Comparison of ENCODE assay signal across 10 cellular contexts in the genomic region with DNA sequence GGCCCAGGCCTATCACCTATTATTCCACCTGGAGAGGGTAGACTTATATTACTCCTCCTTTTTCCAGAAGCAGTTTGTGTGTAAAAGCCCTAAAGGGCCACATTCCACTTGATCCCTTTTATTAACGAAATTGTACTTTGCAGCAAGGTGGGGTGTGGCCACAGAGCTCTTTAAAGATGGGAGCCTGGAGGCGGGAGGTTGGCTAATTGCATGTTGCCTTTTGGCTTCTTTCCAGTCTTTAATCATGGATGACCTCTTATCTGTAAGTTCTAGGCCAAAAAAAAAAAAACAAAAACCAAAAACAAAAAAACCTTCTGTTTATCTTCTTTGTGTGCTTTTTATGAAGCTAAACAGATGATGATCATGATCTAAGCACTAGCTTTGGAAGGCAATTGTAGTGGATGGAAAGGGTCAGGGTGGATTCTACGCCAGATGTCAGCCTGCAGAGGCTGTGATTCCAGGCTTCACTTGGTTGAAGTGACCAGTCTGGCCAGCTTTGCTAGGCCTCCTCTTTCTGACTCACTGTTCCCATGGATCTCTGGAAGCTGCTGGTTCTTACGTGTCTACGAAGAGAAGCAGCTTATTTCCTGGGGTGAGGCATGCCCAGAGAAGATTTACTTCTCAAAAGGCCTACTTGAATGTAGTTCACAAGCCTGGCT.
DNase-seq lines count a peak whose midpoint lies in the region; ATAC-seq, FAIRE-seq and TF ChIP-seq lines count a peak whose summit lies in the region.
"Had no signal": no experiment of that assay in that cellular context is flagged by ENCODE, and none has a peak within 500 bp of the region (broad histone marks: within the 10 kb centered on the region; RNA-seq: fewer than 3 reads in every experiment).

No MANE protein-coding gene starts in this region.

- H2BK5ac ChIP-seq in IMR-90 (ENCODE audit: low read depth, low read length, poor library complexity, severe bottlenecking): peak overlapping the region; percentile 88

- POLR2A ChIA-PET in IMR-90 (lab: Charles Lee; ENCODE audit: unreplicated experiment) (no interaction called here), HepG2 (lab: Yijun Ruan, JAX) (no interaction called here)

- H2BK15ac ChIP-seq in IMR-90 (ENCODE audit: low read depth, low read length): peak overlapping the region; percentile 51; the same call in 2 of the 3 replicates

- peak overlapping the region; percentile 44; the same call in 1 of the 2 replicates for H3K18ac ChIP-seq in IMR-90 (ENCODE audit: low read depth, low read length)

- no peak overlapping the region for H2AK9ac ChIP-seq in IMR-90 (replicated peaks; ENCODE audit: low read depth, low read length, poor library complexity)

- no peak for TF ChIP-seq RAD21 in IMR-90 (IDR thresholded peaks at IDR 0.05; ENCODE audit: low read length)
- no peak for TF ChIP-seq RAD21 in HepG2 (CRISPR knock-in tag; IDR thresholded peaks at IDR 0.05)

- H3K9me1 ChIP-seq in IMR-90 (ENCODE audit: insufficient read depth, low read length): peaks cover 6% of the 10 kb centered on the region; the same call in 1 of the 2 replicates

- TF ChIP-seq CTCF in IMR-90 (conservative IDR thresholded peaks at IDR 0.05; ENCODE audit: low read depth, low read length) (no peak), bronchial epithelial cell (IDR thresholded peaks at IDR 0.05; ENCODE audit: insufficient read depth, low read length, severe bottlenecking) (no peak), HepG2 (CRISPR knock-in tag; IDR thresholded peaks at IDR 0.05) (no peak), thoracic aorta (IDR thresholded peaks at IDR 0.05) (no peak)

- peak overlapping the region; percentile 73 for H2BK20ac ChIP-seq in IMR-90 (ENCODE audit: low read depth, low read length)

- H3K4me2 ChIP-seq in IMR-90 (ENCODE audit: low read depth, low read length) (no peak overlapping the region), HepG2 (ENCODE audit: low read depth, low read length) (no peak overlapping the region)

- DNase-seq in IMR-90: peak; percentile 94
- peak; percentile 68 for DNase-seq in bronchial epithelial cell (ENCODE audit: low read depth)
- DNase-seq in HepG2 (ENCODE audit: low spot score): no peak
- peak; percentile 28 for DNase-seq in thoracic aorta (ENCODE audit: low spot score)
- DNase-seq in stimulated activated CD4-positive, alpha-beta T cell treated with anti-CD3 and anti-CD28 coated beads, Interleukin-12 subunit alpha, Interleukin-12 subunit beta, amount 100 ng/mL, for 4 hours: no peak
- no peak for DNase-seq in NCI-H2029 (lab: John Stamatoyannopoulos, UW)
- DNase-seq in cerebellar cortex (ENCODE audit: low spot score): no peak
- DNase-seq: activated CD8-positive, alpha-beta memory T cell treated with anti-CD3 and anti-CD28 coated beads, Interleukin-2, amount 50 U/mL, for 4 hours; Karpas-422 had no signal

- peak; percentile 32 for FAIRE-seq in bronchial epithelial cell (lab: Jason Lieb, UNC)
- no peak for FAIRE-seq in HepG2 (lab: Jason Lieb, UNC)

- intact Hi-C loops in IMR-90 (cut with micrococcal nuclease): loop anchor here (5.0 kb wide), 2 partner anchors 103 to 117 kb away; a partner anchor contains a TSS
- intact Hi-C loops in HepG2 (cut with micrococcal nuclease; ENCODE audit: unreplicated experiment): no loop called here

- CTCF ChIA-PET in IMR-90 (lab: Yijun Ruan, JAX) (interaction anchor here (0.7 to 0.8 kb wide), 2 partner anchors 54 to 1024 kb away, joined by 3 to 7 read pairs; no protein-coding TSS in a partner anchor), HepG2 (lab: Yijun Ruan, JAX; ENCODE audit: low intra/inter-chr PET ratio, low total read pairs) (no interaction called here)

- H3K79me1 ChIP-seq in IMR-90 (ENCODE audit: low read depth in 1 of 2, low read length in 2 of 2): peaks cover 16 to 21% of the 10 kb centered on the region in 2 experiments

- no peaks in the 10 kb centered on the region for H3K27me3 ChIP-seq in IMR-90 (ENCODE audit: control insufficient read depth, insufficient read depth, low read length)
- H3K27me3 ChIP-seq in bronchial epithelial cell (ENCODE audit: control insufficient read depth, insufficient read depth, low read length): no peaks in the 10 kb centered on the region
- H3K27me3 ChIP-seq in HepG2 (ENCODE audit: control insufficient read depth in 1 of 2, insufficient read depth in 2 of 2, low read length in 2 of 2): no peaks in the 10 kb centered on the region
- no peaks in the 10 kb centered on the region for H3K27me3 ChIP-seq in thoracic aorta (replicated peaks; ENCODE audit: insufficient read depth)

- BruUV-seq in IMR-90 (replicated peaks; lab: Mats Ljungman, UMichigan): no TSS peak
- BruUV-seq in HepG2 (replicated peaks; lab: Mats Ljungman, UMichigan): no TSS peak

- peak overlapping the region; percentile 21; the same call in 1 of the 2 replicates for H3K23ac ChIP-seq in IMR-90 (ENCODE audit: low read depth, low read length)

- H3K4me3 ChIP-seq in IMR-90 (ENCODE audit: insufficient read depth, low read depth, low read length): no peak overlapping the region
- H3K4me3 ChIP-seq in bronchial epithelial cell (ENCODE audit: low read depth, low read length): no peak overlapping the region
- H3K4me3 ChIP-seq in HepG2 (replicated peaks in 1 of 3; ENCODE audit: insufficient read depth in 1 of 3, low read depth in 2 of 3, low read length in 3 of 3): no peak overlapping the region
- no peak overlapping the region for H3K4me3 ChIP-seq in thoracic aorta

- H2AK5ac ChIP-seq in IMR-90 (ENCODE audit: low read depth, low read length): peak overlapping the region; percentile 68

- ATAC-seq in IMR-90 (ENCODE audit: low read depth): peak; percentile 73
- no peak for ATAC-seq in HepG2
- ATAC-seq in thoracic aorta (ENCODE audit: insufficient number of reproducible peaks, low FRiP score, low read depth): peak; percentile 74
- ATAC-seq in HG03139 (IDR thresholded peaks at IDR 0.05; ENCODE audit: unreplicated experiment): no peak

- 80% methylated on average over 1 of the region's 5 CpGs; no CpG with 5 or more reads in 1 of the 2 experiments for WGBS in IMR-90 (ENCODE audit: extremely low coverage in 2 of 2, insufficient read length in 1 of 2), 2 experiments
- 84% methylated on average over 5 of the region's 5 CpGs for WGBS in HepG2 (ENCODE audit: low lambda C conversion rate)

- H3K4ac ChIP-seq in IMR-90 (ENCODE audit: low read depth, low read length): peak overlapping the region; percentile 64

- H3K4me1 ChIP-seq in IMR-90 (ENCODE audit: control insufficient read depth, insufficient read depth, low read length) (peaks cover 13% of the 10 kb centered on the region), HepG2 (ENCODE audit: insufficient read depth, low read length) (peaks cover 56% of the 10 kb centered on the region), thoracic aorta (ENCODE audit: control insufficient read depth in 1 of 2, low read depth in 2 of 2) (peaks cover 6 to 59% of the 10 kb centered on the region in 2 donors)

- H4K91ac ChIP-seq in IMR-90 (ENCODE audit: insufficient read depth, low read depth, low read length): peak overlapping the region; percentile 50

- H3K9ac ChIP-seq in IMR-90 (ENCODE audit: low read depth, low read length) (peak overlapping the region; percentile 34; the same call in 1 of the 2 replicates), HepG2 (ENCODE audit: insufficient read depth, low read depth, low read length) (no peak overlapping the region)

- H2BK120ac ChIP-seq in IMR-90 (ENCODE audit: low read depth, low read length): peak overlapping the region; percentile 72

- in situ Hi-C loops in IMR-90 (cut with MboI; ENCODE audit: low sequenced_read_pairs) (no loop called here), HepG2 (cut with HindIII; ENCODE audit: extremely low pct_ligation_motif_present, low pct_unique_long_range_greater_than_20kb) (no loop called here)

- no peak for TF ChIP-seq POLR2A in IMR-90 (IDR thresholded peaks at IDR 0.05; ENCODE audit: low read depth, low read length)
- TF ChIP-seq POLR2A in HepG2 (IDR thresholded peaks at IDR 0.05; ENCODE audit: insufficient read depth in 1 of 2, low read depth in 2 of 2, low read length in 2 of 2): no peak

- TF ChIP-seq EP300 in HepG2 (IDR thresholded peaks at IDR 0.05; ENCODE audit: low read depth in 2 of 2, low read length in 2 of 2) (no peak), HepG2 (CRISPR knock-in tag; IDR thresholded peaks at IDR 0.05; ENCODE audit: borderline replicate concordance) (no peak)

- no peaks in the 10 kb centered on the region for H3K79me2 ChIP-seq in HepG2 (ENCODE audit: insufficient read depth, low read length)

- dilution Hi-C loops in IMR-90 (cut with HindIII; ENCODE audit: low sequenced_read_pairs, unreplicated experiment): no loop called here

- no peaks in the 10 kb centered on the region for H4K20me1 ChIP-seq in IMR-90 (ENCODE audit: insufficient read depth, low read length)
- no peaks in the 10 kb centered on the region for H4K20me1 ChIP-seq in HepG2 (ENCODE audit: insufficient read depth, low read length)

- H3K9me3 ChIP-seq in IMR-90 (ENCODE audit: control insufficient read depth, insufficient read depth, low read length) (no peaks in the 10 kb centered on the region), HepG2 (ENCODE audit: low read length) (no peaks in the 10 kb centered on the region), thoracic aorta (no peaks in the 10 kb centered on the region)

- H3K27ac ChIP-seq in IMR-90 (ENCODE audit: insufficient read depth, low read length) (peak overlapping the region; percentile 61; the same call in 1 of the 2 replicates), HepG2 (ENCODE audit: extremely low read length, insufficient read depth, low read length) (no peak overlapping the region), thoracic aorta (peak overlapping the region; percentile 66 to 75)

- H3K36me3 ChIP-seq in IMR-90 (ENCODE audit: control insufficient read depth, insufficient read depth, low read length) (no peaks in the 10 kb centered on the region), bronchial epithelial cell (ENCODE audit: control insufficient read depth, insufficient read depth, low read length) (no peaks in the 10 kb centered on the region), HepG2 (replicated peaks in 1 of 2; ENCODE audit: control insufficient read depth in 1 of 2, insufficient read depth in 2 of 2, low read length in 2 of 2) (no peaks in the 10 kb centered on the region), thoracic aorta (no peaks in the 10 kb centered on the region)

- peak overlapping the region; percentile 50 to 55; a peak in 3 of 4 replicates for H4K8ac ChIP-seq in IMR-90 (ENCODE audit: low read depth in 2 of 2, low read length in 2 of 2)

- peak overlapping the region; percentile 73 for H2AFZ ChIP-seq in IMR-90 (replicated peaks; ENCODE audit: low read length, poor library complexity)
- H2AFZ ChIP-seq in HepG2 (ENCODE audit: low read length): no peak overlapping the region

- H4K5ac ChIP-seq in IMR-90 (ENCODE audit: low read depth, low read length): peak overlapping the region; percentile 2; the same call in 1 of the 2 replicates

- H3K56ac ChIP-seq in IMR-90 (ENCODE audit: extremely low read depth, insufficient read depth, low read length): peak overlapping the region; percentile 14; the same call in 1 of the 2 replicates

- H3K14ac ChIP-seq in IMR-90 (replicated peaks; ENCODE audit: low read depth, low read length): peak overlapping the region; percentile 64

TF ChIP-seq in IMR-90, 13 proteins besides CTCF, POLR2A, EP300 and RAD21 (continues in another document):
- TF ChIP-seq RFX5 (IDR thresholded peaks at IDR 0.05; ENCODE audit: low read depth, low read length): peak; percentile 63

TF ChIP-seq in HepG2, 621 proteins besides CTCF, POLR2A, EP300 and RAD21 (continues in another document):
- 0 out of 2 replicates have a peak, but pooled peaks have one; percentile 23 for TF ChIP-seq ZNF317 (CRISPR knock-in tag; IDR thresholded peaks at IDR 0.05)

Comparison
In these comparisons a context has a peak if more than half of its experiments do, and no peak if none do; other contexts are left out.
1. ATAC-seq: peak in IMR-90 (single experiment) and thoracic aorta (single experiment); none in HepG2 (single experiment) and HG03139 (single experiment).
2. DNase-seq: peak in IMR-90 (single experiment), bronchial epithelial cell (single experiment) and thoracic aorta (single experiment); none in HepG2 (single experiment), stimulated activated CD4-positive, alpha-beta T cell treated with anti-CD3 and anti-CD28 coated beads, Interleukin-12 subunit alpha, Interleukin-12 subunit beta, amount 100 ng/mL, for 4 hours (single experiment), NCI-H2029 (single experiment) and cerebellar cortex (single experiment).